ENCODE assay signal across 1 cellular context in the genomic region with DNA sequence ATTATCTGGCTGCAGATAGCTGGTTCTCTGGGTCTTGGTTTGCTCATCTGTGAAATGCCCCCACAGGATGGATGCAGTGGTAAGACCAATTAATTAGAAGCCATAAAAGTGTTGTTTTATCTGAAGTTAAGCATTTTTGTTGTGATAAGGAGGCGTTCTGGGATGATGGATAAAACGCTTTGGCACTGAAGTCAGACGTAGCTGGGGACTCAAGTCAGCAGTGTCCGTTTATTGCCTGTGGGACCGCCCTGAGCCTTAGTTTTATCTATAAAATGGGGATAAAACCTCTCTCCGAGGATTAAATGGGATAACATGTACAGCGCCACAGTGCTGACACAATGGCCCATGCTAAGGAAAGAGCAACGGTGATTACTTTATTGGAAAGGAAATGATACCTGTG.
TF ChIP-seq lines count a peak whose summit lies in the region.

No MANE protein-coding gene starts in this region.

TF ChIP-seq in HEK293, 187 proteins besides CTCF, POLR2A, EP300 and RAD21 (continued from another document and continues in another):
- TF ChIP-seq ZNF639 (tag by site-specific recombination; IDR thresholded peaks at IDR 0.05): no peak
- no peak for TF ChIP-seq ZNF148 (tag by site-specific recombination; IDR thresholded peaks at IDR 0.05; ENCODE audit: borderline replicate concordance)
- TF ChIP-seq PRDM1 (tag by site-specific recombination; IDR thresholded peaks at IDR 0.05): no peak
- no peak for TF ChIP-seq ZNF132 (tag by site-specific recombination; IDR thresholded peaks at IDR 0.05; ENCODE audit: borderline replicate concordance)
- peak; percentile 73 for TF ChIP-seq SP7 (tag by site-specific recombination; IDR thresholded peaks at IDR 0.05)
- TF ChIP-seq, protein P1, sequence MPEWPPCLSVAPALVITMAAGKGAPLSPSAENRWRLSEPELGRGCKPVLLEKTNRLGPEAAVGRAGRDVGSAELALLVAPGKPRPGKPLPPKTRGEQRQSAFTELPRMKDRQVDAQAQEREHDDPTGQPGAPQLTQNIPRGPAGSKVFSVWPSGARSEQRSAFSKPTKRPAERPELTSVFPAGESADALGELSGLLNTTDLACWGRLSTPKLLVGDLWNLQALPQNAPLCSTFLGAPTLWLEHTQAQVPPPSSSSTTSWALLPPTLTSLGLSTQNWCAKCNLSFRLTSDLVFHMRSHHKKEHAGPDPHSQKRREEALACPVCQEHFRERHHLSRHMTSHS (tag by site-specific recombination; IDR thresholded peaks at IDR 0.05): no peak
- TF ChIP-seq ZNF623 (tag by site-specific recombination; IDR thresholded peaks at IDR 0.05): no peak
- TF ChIP-seq ZNF701 (tag by site-specific recombination; IDR thresholded peaks at IDR 0.05): no peak
- no peak for TF ChIP-seq ZNF610 (tag by site-specific recombination; IDR thresholded peaks at IDR 0.05; ENCODE audit: borderline replicate concordance)
- TF ChIP-seq KLF16 (tag by site-specific recombination; IDR thresholded peaks at IDR 0.05): no peak
- TF ChIP-seq ZNF2 (tag by site-specific recombination; IDR thresholded peaks at IDR 0.05): no peak
- TF ChIP-seq TRIM28 (IDR thresholded peaks at IDR 0.05; ENCODE audit: borderline replicate concordance, low read length): peak; percentile 50
- peak; percentile 78; the same call in 1 of the 2 replicates for TF ChIP-seq ZNF121 (tag by site-specific recombination; IDR thresholded peaks at IDR 0.05)
- TF ChIP-seq ZNF24 (tag by site-specific recombination; IDR thresholded peaks at IDR 0.05): 0 out of 2 replicates have a peak, but pooled peaks have one; percentile 43
- TF ChIP-seq ZBTB17 (tag by site-specific recombination; IDR thresholded peaks at IDR 0.05): peak; percentile 38; the same call in 1 of the 2 replicates
- TF ChIP-seq, protein P2, sequence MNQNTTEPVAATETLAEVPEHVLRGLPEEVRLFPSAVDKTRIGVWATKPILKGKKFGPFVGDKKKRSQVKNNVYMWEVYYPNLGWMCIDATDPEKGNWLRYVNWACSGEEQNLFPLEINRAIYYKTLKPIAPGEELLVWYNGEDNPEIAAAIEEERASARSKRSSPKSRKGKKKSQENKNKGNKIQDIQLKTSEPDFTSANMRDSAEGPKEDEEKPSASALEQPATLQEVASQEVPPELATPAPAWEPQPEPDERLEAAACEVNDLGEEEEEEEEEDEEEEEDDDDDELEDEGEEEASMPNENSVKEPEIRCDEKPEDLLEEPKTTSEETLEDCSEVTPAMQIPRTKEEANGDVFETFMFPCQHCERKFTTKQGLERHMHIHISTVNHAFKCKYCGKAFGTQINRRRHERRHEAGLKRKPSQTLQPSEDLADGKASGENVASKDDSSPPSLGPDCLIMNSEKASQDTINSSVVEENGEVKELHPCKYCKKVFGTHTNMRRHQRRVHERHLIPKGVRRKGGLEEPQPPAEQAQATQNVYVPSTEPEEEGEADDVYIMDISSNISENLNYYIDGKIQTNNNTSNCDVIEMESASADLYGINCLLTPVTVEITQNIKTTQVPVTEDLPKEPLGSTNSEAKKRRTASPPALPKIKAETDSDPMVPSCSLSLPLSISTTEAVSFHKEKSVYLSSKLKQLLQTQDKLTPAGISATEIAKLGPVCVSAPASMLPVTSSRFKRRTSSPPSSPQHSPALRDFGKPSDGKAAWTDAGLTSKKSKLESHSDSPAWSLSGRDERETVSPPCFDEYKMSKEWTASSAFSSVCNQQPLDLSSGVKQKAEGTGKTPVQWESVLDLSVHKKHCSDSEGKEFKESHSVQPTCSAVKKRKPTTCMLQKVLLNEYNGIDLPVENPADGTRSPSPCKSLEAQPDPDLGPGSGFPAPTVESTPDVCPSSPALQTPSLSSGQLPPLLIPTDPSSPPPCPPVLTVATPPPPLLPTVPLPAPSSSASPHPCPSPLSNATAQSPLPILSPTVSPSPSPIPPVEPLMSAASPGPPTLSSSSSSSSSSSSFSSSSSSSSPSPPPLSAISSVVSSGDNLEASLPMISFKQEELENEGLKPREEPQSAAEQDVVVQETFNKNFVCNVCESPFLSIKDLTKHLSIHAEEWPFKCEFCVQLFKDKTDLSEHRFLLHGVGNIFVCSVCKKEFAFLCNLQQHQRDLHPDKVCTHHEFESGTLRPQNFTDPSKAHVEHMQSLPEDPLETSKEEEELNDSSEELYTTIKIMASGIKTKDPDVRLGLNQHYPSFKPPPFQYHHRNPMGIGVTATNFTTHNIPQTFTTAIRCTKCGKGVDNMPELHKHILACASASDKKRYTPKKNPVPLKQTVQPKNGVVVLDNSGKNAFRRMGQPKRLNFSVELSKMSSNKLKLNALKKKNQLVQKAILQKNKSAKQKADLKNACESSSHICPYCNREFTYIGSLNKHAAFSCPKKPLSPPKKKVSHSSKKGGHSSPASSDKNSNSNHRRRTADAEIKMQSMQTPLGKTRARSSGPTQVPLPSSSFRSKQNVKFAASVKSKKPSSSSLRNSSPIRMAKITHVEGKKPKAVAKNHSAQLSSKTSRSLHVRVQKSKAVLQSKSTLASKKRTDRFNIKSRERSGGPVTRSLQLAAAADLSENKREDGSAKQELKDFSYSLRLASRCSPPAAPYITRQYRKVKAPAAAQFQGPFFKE (tag by site-specific recombination; IDR thresholded peaks at IDR 0.05; ENCODE audit: borderline replicate concordance): no peak
- peak; percentile 36; the same call in 1 of the 2 replicates for TF ChIP-seq ZNF366 (tag by site-specific recombination; conservative IDR thresholded peaks at IDR 0.05)
- TF ChIP-seq, protein P3, sequence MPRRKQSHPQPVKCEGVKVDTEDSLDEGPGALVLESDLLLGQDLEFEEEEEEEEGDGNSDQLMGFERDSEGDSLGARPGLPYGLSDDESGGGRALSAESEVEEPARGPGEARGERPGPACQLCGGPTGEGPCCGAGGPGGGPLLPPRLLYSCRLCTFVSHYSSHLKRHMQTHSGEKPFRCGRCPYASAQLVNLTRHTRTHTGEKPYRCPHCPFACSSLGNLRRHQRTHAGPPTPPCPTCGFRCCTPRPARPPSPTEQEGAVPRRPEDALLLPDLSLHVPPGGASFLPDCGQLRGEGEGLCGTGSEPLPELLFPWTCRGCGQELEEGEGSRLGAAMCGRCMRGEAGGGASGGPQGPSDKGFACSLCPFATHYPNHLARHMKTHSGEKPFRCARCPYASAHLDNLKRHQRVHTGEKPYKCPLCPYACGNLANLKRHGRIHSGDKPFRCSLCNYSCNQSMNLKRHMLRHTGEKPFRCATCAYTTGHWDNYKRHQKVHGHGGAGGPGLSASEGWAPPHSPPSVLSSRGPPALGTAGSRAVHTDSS (tag by site-specific recombination; IDR thresholded peaks at IDR 0.05): peak; percentile 38; the same call in 1 of the 2 replicates
- TF ChIP-seq ZNF843 (tag by site-specific recombination; IDR thresholded peaks at IDR 0.05): peak; percentile 82
- no peak for TF ChIP-seq ZSCAN23 (tag by site-specific recombination; IDR thresholded peaks at IDR 0.05)
- TF ChIP-seq ZNF362 (tag by site-specific recombination; IDR thresholded peaks at IDR 0.05): no peak
- peak; percentile 56; the same call in 1 of the 2 replicates for TF ChIP-seq TCF7L2 (IDR thresholded peaks at IDR 0.05; ENCODE audit: borderline replicate concordance, low read depth, low read length)
- TF ChIP-seq, protein P4, sequence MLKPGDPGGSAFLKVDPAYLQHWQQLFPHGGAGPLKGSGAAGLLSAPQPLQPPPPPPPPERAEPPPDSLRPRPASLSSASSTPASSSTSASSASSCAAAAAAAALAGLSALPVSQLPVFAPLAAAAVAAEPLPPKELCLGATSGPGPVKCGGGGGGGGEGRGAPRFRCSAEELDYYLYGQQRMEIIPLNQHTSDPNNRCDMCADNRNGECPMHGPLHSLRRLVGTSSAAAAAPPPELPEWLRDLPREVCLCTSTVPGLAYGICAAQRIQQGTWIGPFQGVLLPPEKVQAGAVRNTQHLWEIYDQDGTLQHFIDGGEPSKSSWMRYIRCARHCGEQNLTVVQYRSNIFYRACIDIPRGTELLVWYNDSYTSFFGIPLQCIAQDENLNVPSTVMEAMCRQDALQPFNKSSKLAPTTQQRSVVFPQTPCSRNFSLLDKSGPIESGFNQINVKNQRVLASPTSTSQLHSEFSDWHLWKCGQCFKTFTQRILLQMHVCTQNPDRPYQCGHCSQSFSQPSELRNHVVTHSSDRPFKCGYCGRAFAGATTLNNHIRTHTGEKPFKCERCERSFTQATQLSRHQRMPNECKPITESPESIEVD (tag by site-specific recombination; IDR thresholded peaks at IDR 0.05): peak; percentile 70
- no peak for TF ChIP-seq ZNF677 (tag by site-specific recombination; IDR thresholded peaks at IDR 0.05)
- TF ChIP-seq ZNF138 (tag by site-specific recombination; IDR thresholded peaks at IDR 0.05; ENCODE audit: borderline replicate concordance): no peak
- 0 out of 2 replicates have a peak, but pooled peaks have one; percentile 38 for TF ChIP-seq PRDM10 (tag by site-specific recombination; IDR thresholded peaks at IDR 0.05)
- TF ChIP-seq ZXDB (tag by site-specific recombination; IDR thresholded peaks at IDR 0.05): peak; percentile 83
- TF ChIP-seq ZNF600 (tag by site-specific recombination; IDR thresholded peaks at IDR 0.05): no peak
- TF ChIP-seq ZNF560 (tag by site-specific recombination; IDR thresholded peaks at IDR 0.05; ENCODE audit: borderline replicate concordance): no peak
- TF ChIP-seq GFI1B (tag by site-specific recombination; IDR thresholded peaks at IDR 0.05): no peak
- TF ChIP-seq KLF10 (tag by site-specific recombination; IDR thresholded peaks at IDR 0.05): peak; percentile 41; the same call in 1 of the 2 replicates
- TF ChIP-seq ZFP69B (tag by site-specific recombination; IDR thresholded peaks at IDR 0.05): peak; percentile 34; the same call in 1 of the 2 replicates
